ENCODE assay signal across 26 cellular contexts in the genomic region with DNA sequence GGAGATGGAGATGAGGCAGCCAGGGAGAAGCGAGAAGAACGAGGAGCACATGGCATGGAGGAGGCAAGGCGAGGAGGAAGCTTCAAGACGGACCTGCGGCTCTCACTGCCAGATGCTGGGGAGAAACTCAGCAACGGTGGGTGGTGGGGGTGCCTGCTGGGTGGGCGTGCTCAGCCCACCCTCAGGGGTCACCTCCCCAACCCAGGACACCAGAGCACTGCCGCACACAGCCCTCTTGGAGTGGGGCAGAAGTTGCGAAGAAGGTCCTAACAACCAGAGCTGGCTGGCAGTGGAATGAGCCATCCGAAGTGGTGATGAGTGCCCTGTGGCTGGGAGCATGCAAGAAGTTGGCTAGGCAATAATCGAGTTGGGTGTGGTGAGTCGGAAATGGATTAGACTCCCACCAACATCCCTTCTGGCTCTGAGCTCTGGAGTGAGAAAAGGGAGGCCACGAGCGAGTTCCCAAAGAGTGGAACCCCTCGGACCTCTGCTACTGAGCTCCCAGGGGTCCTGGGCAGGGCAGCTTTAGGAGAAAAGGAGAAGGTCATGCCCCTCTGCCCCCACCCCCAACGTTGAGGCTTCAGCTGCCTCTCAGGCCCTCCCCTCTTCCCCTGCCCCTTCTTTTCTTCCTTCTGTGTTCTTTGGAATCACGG.
DNase-seq lines count a peak whose midpoint lies in the region; ATAC-seq, FAIRE-seq and TF ChIP-seq lines count a peak whose summit lies in the region.
"Had no signal": no experiment of that assay in that cellular context is flagged by ENCODE, and none has a peak within 500 bp of the region (broad histone marks: within the 10 kb centered on the region; RNA-seq: fewer than 3 reads in every experiment).

No MANE protein-coding gene starts in this region.

- H3K4me3 ChIP-seq in kidney (ENCODE audit: low read length in 2 of 2) (no peak overlapping the region), upper lobe of right lung (no peak overlapping the region)

- intact Hi-C loops in kidney (cut with DNase I), result no loop called here
- intact Hi-C loops in posterior vena cava (cut with DNase I), result no loop called here
- intact Hi-C loops in upper lobe of right lung (cut with DNase I), result no loop called here

- H3K9ac ChIP-seq in kidney (ENCODE audit: low read length in 2 of 2), result no peak overlapping the region

- no peak for FAIRE-seq in kidney (lab: Jason Lieb, UNC)
- FAIRE-seq: G401.6, GM12892 had no signal

- H3K9me3 ChIP-seq in kidney (ENCODE audit: control insufficient read depth in 1 of 2, low read length in 2 of 2) (no peaks in the 10 kb centered on the region), upper lobe of right lung (no peaks in the 10 kb centered on the region)

- peaks cover 17% of the 10 kb centered on the region for H3K27me3 ChIP-seq in upper lobe of right lung

- ATAC-seq in upper lobe of right lung, result no peak
- no peak for ATAC-seq in GM18870 (IDR thresholded peaks at IDR 0.05; ENCODE audit: unreplicated experiment)
- ATAC-seq: CD8-positive, alpha-beta T cell; Panc1 had no signal

- H3K4me1 ChIP-seq in kidney (ENCODE audit: control insufficient read depth in 1 of 2, insufficient read depth in 1 of 2, low read depth in 1 of 2, low read length in 2 of 2) (no peaks in the 10 kb centered on the region), upper lobe of right lung (no peaks in the 10 kb centered on the region)

- peak; percentile 8 for DNase-seq in activated CD8-positive, alpha-beta memory T cell treated with anti-CD3 and anti-CD28 coated beads, Interleukin-2, amount 50 U/mL, for 48 hours
- no peak for DNase-seq in activated CD8-positive, alpha-beta memory T cell treated with anti-CD3 and anti-CD28 coated beads, Interleukin-2, amount 50 U/mL, for 4 hours
- DNase-seq in kidney (peak; percentile 43), posterior vena cava (ENCODE audit: low spot score) (peak; percentile 41), upper lobe of right lung (peak; percentile 58), COLO829 (ENCODE audit: low spot score) (no peak)
- no peak for DNase-seq in activated naive CD4-positive, alpha-beta T cell (lab: John Stamatoyannopoulos, UW)
- DNase-seq: 8988T; AML-193; C1 segment of cervical spinal cord; Calu3; GOT3; KBM-7; MM.1S; NCI-H1092; NCI-H1436; NCI-H1930; NCI-H226; NCI-H774; NK-92 treated with Interleukin-12 subunit alpha and Interleukin-12 subunit beta, amount 100 ng/mL, for 24 hours; SIG-M5 had no signal

- no peak for TF ChIP-seq CTCF in kidney (IDR thresholded peaks at IDR 0.05; ENCODE audit: borderline replicate concordance, extremely low read depth, insufficient read depth)
- no peak for TF ChIP-seq CTCF in upper lobe of right lung (IDR thresholded peaks at IDR 0.05)

- H3K36me3 ChIP-seq in kidney (ENCODE audit: control insufficient read depth in 1 of 2, insufficient read depth in 2 of 2, low read length in 2 of 2), result no peaks in the 10 kb centered on the region
- no peaks in the 10 kb centered on the region for H3K36me3 ChIP-seq in upper lobe of right lung

- H3K27ac ChIP-seq in kidney (ENCODE audit: low read depth in 2 of 2, low read length in 2 of 2) (no peak overlapping the region), upper lobe of right lung (no peak overlapping the region)

Comparison
In these comparisons a context has a peak if more than half of its experiments do, and no peak if none do; other contexts are left out.
1. DNase-seq: peak in activated CD8-positive, alpha-beta memory T cell treated with anti-CD3 and anti-CD28 coated beads, Interleukin-2, amount 50 U/mL, for 48 hours (single experiment), kidney (single experiment), posterior vena cava (single experiment) and upper lobe of right lung (single experiment); none in activated CD8-positive, alpha-beta memory T cell treated with anti-CD3 and anti-CD28 coated beads, Interleukin-2, amount 50 U/mL, for 4 hours (single experiment), activated naive CD4-positive, alpha-beta T cell (0 of 4) and COLO829 (single experiment).